In the genomic region with DNA sequence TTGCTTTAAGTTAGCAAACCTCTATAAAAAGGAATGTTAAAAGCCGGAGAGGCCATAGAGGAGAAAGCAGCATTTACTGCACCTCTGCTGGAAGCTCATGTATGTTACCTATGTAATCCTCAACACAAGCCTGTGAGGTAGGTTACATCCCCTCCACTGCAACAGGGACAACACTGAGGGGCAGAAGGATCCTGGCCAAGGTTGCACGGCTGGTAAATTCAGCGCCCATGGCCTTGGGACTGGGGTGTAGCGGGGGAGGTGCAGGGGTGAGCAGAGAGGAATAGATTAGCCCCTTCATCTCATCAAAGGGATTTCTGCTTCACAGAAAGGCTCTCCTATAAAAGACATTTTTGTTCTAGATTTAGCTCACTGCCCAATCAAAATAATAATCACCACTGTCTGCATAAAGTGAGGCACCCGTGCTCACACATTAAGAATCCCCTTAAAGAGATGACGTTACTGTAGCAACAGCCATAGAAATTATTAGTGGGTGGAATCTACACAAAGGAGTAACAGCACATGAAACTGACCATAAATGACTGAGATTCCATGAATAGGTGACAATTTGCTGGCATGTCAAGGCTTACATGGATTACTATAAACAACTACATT, we compare ENCODE assay signal across 1 cellular context.
A peak's percentile ranks its signal among the peaks of the same experiment; 100 is the strongest.
TF ChIP-seq lines count a peak whose summit lies in the region.

No MANE protein-coding gene starts in this region.

TF ChIP-seq in HepG2, 621 proteins besides CTCF, POLR2A, EP300 and RAD21 (continued from another document):
- TF ChIP-seq, protein P1, sequence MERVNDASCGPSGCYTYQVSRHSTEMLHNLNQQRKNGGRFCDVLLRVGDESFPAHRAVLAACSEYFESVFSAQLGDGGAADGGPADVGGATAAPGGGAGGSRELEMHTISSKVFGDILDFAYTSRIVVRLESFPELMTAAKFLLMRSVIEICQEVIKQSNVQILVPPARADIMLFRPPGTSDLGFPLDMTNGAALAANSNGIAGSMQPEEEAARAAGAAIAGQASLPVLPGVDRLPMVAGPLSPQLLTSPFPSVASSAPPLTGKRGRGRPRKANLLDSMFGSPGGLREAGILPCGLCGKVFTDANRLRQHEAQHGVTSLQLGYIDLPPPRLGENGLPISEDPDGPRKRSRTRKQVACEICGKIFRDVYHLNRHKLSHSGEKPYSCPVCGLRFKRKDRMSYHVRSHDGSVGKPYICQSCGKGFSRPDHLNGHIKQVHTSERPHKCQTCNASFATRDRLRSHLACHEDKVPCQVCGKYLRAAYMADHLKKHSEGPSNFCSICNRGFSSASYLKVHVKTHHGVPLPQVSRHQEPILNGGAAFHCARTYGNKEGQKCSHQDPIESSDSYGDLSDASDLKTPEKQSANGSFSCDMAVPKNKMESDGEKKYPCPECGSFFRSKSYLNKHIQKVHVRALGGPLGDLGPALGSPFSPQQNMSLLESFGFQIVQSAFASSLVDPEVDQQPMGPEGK (CRISPR knock-in tag; IDR thresholded peaks at IDR 0.05), result peak; percentile 33
- TF ChIP-seq ZNF281 (CRISPR knock-in tag; IDR thresholded peaks at IDR 0.05; ENCODE audit: borderline replicate concordance), result peak; percentile 85
- no peak for TF ChIP-seq CREM (IDR thresholded peaks at IDR 0.05)
- no peak for TF ChIP-seq CREM (CRISPR knock-in tag; IDR thresholded peaks at IDR 0.05)
- TF ChIP-seq NFE2L2 (IDR thresholded peaks at IDR 0.05; ENCODE audit: low read length), result no peak
- TF ChIP-seq NR2F6 (IDR thresholded peaks at IDR 0.05), result no peak
- 0 out of 2 replicates have a peak, but pooled peaks have one; percentile 15 for TF ChIP-seq NR2F6 (CRISPR knock-in tag; IDR thresholded peaks at IDR 0.05)
- TF ChIP-seq SAP130 (CRISPR knock-in tag; IDR thresholded peaks at IDR 0.05; ENCODE audit: low read depth), result peak; percentile 48; the same call in 1 of the 2 replicates
- TF ChIP-seq KMT2A (CRISPR knock-in tag; IDR thresholded peaks at IDR 0.05), result peak; percentile 69
- TF ChIP-seq REXO4 (CRISPR knock-in tag; IDR thresholded peaks at IDR 0.05; ENCODE audit: borderline replicate concordance), result no peak
- no peak for TF ChIP-seq HBP1 (CRISPR knock-in tag; IDR thresholded peaks at IDR 0.05; ENCODE audit: low read depth)
- TF ChIP-seq PRPF4 (IDR thresholded peaks at IDR 0.05; ENCODE audit: low read depth, low read length, poor library complexity, severe bottlenecking), result no peak
- no peak for TF ChIP-seq GLI4 (CRISPR knock-in tag; IDR thresholded peaks at IDR 0.05; ENCODE audit: borderline replicate concordance)
- TF ChIP-seq, protein P2, sequence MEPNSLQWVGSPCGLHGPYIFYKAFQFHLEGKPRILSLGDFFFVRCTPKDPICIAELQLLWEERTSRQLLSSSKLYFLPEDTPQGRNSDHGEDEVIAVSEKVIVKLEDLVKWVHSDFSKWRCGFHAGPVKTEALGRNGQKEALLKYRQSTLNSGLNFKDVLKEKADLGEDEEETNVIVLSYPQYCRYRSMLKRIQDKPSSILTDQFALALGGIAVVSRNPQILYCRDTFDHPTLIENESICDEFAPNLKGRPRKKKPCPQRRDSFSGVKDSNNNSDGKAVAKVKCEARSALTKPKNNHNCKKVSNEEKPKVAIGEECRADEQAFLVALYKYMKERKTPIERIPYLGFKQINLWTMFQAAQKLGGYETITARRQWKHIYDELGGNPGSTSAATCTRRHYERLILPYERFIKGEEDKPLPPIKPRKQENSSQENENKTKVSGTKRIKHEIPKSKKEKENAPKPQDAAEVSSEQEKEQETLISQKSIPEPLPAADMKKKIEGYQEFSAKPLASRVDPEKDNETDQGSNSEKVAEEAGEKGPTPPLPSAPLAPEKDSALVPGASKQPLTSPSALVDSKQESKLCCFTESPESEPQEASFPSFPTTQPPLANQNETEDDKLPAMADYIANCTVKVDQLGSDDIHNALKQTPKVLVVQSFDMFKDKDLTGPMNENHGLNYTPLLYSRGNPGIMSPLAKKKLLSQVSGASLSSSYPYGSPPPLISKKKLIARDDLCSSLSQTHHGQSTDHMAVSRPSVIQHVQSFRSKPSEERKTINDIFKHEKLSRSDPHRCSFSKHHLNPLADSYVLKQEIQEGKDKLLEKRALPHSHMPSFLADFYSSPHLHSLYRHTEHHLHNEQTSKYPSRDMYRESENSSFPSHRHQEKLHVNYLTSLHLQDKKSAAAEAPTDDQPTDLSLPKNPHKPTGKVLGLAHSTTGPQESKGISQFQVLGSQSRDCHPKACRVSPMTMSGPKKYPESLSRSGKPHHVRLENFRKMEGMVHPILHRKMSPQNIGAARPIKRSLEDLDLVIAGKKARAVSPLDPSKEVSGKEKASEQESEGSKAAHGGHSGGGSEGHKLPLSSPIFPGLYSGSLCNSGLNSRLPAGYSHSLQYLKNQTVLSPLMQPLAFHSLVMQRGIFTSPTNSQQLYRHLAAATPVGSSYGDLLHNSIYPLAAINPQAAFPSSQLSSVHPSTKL (CRISPR knock-in tag; IDR thresholded peaks at IDR 0.05), result 0 out of 2 replicates have a peak, but pooled peaks have one; percentile 25
- 0 out of 2 replicates have a peak, but pooled peaks have one; percentile 8 for TF ChIP-seq RARA (CRISPR knock-in tag; IDR thresholded peaks at IDR 0.05)
- 0 out of 2 replicates have a peak, but pooled peaks have one; percentile 27 for TF ChIP-seq GATAD2A (CRISPR knock-in tag; IDR thresholded peaks at IDR 0.05)
- TF ChIP-seq ZNF552 (CRISPR knock-in tag; IDR thresholded peaks at IDR 0.05; ENCODE audit: borderline replicate concordance), result no peak
- peak; percentile 61; the same call in 1 of the 2 replicates for TF ChIP-seq ZSCAN25 (CRISPR knock-in tag; IDR thresholded peaks at IDR 0.05)
- TF ChIP-seq POLR2AphosphoS2 (IDR thresholded peaks at IDR 0.05; ENCODE audit: low read depth, low read length), result no peak
- TF ChIP-seq FOXO1 (CRISPR knock-in tag; IDR thresholded peaks at IDR 0.05), result 0 out of 2 replicates have a peak, but pooled peaks have one; percentile 7
- TF ChIP-seq KLF11 (CRISPR knock-in tag; IDR thresholded peaks at IDR 0.05), result no peak
- TF ChIP-seq SOX13 (IDR thresholded peaks at IDR 0.05), result 0 out of 2 replicates have a peak, but pooled peaks have one; percentile 27
- TF ChIP-seq SOX13 (CRISPR knock-in tag; conservative IDR thresholded peaks at IDR 0.05 in 1 of 2, IDR thresholded peaks at IDR 0.05 in 1 of 2), result no peak
- TF ChIP-seq ZNF160 (CRISPR knock-in tag; IDR thresholded peaks at IDR 0.05), result no peak
- TF ChIP-seq RXRA (CRISPR knock-in tag; IDR thresholded peaks at IDR 0.05), result 0 out of 2 replicates have a peak, but pooled peaks have one; percentile 28
- peak; percentile 63; the same call in 1 of the 2 replicates for TF ChIP-seq MXD4 (CRISPR knock-in tag; IDR thresholded peaks at IDR 0.05)
